9 cellular contexts compared by ENCODE assay signal in the genomic region with DNA sequence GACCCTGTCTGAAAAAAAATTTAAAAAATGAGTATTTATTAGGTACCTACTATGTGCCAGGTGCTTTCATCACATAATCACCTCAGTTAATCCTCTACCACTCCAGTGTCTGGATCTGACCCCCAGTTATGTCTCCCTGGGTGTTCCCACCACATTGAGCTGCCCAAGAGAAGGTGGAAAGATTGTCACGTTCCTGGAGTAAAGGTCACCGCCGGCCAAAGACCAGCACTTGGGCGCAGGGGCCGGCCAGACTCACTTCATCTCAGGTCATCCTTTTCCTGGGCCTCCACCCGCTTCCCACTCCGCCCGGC. TPM values are rescaled to one million over a fixed set of nuclear protein-coding genes. Genes with fewer than 3 reads are reported as not detected.
DNase-seq lines count a peak whose midpoint lies in the region; ATAC-seq and TF ChIP-seq lines count a peak whose summit lies in the region.
"Had no signal": no experiment of that assay in that cellular context is flagged by ENCODE, and none has a peak within 500 bp of the region (broad histone marks: within the 10 kb centered on the region; RNA-seq: fewer than 3 reads in every experiment).

No MANE protein-coding gene starts in this region.

- peaks cover 54% of the 10 kb centered on the region for H3K36me3 Mint-ChIP-seq in activated T-cell treated with anti-CD3 and anti-CD28 coated beads, Interleukin-2, amount 50 U/mL, for 24 hours (ENCODE audit: low read depth)
- peaks cover 3% of the 10 kb centered on the region for H3K36me3 Mint-ChIP-seq in type B pancreatic cell

- peak overlapping the region; percentile 88 to 98 (median 96) for H3K27ac ChIP-seq in body of pancreas

- peaks cover 56% of the 10 kb centered on the region for H3K4me1 ChIP-seq in body of pancreas

- H3K4me3 ChIP-seq in body of pancreas (peak overlapping the region; percentile 87 to 95), lower leg skin (ENCODE audit: low read depth, poor library complexity, severe bottlenecking) (peak overlapping the region; percentile 99)

- peaks cover 58% of the 10 kb centered on the region for H3K4me1 Mint-ChIP-seq in activated T-cell treated with anti-CD3 and anti-CD28 coated beads, Interleukin-2, amount 50 U/mL, for 24 hours (ENCODE audit: low read depth)
- H3K4me1 Mint-ChIP-seq in type B pancreatic cell (ENCODE audit: unreplicated experiment), result peaks cover 5% of the 10 kb centered on the region

- H3K9me3 Mint-ChIP-seq in activated T-cell treated with anti-CD3 and anti-CD28 coated beads, Interleukin-2, amount 50 U/mL, for 24 hours, result no peaks in the 10 kb centered on the region
- H3K9me3 Mint-ChIP-seq in type B pancreatic cell, result no peaks in the 10 kb centered on the region

- H3K27me3 ChIP-seq in body of pancreas, result no peaks in the 10 kb centered on the region

- WGBS in body of pancreas, 2 donors, result 0 to 5% methylated on average over 8 of the region's 8 CpGs
- WGBS in lower leg skin, 2 donors, result 2 to 4% methylated on average over 8 of the region's 8 CpGs

- no peak for TF ChIP-seq CTCF in body of pancreas (IDR thresholded peaks at IDR 0.05)
- TF ChIP-seq CTCF in lower leg skin (IDR thresholded peaks at IDR 0.05), result no peak
- no peak for TF ChIP-seq CTCF in type B pancreatic cell (conservative IDR thresholded peaks at IDR 0.05)

- H3K27ac Mint-ChIP-seq in activated T-cell treated with anti-CD3 and anti-CD28 coated beads, Interleukin-2, amount 50 U/mL, for 24 hours, result peak overlapping the region; percentile 97
- peak overlapping the region; percentile 85 for H3K27ac Mint-ChIP-seq in type B pancreatic cell

- H3K27me3 Mint-ChIP-seq in activated T-cell treated with anti-CD3 and anti-CD28 coated beads, Interleukin-2, amount 50 U/mL, for 24 hours, result no peaks in the 10 kb centered on the region
- no peaks in the 10 kb centered on the region for H3K27me3 Mint-ChIP-seq in type B pancreatic cell

- no peaks in the 10 kb centered on the region for H3K9me3 ChIP-seq in body of pancreas

- ATAC-seq in body of pancreas (no peak), GM18870 (IDR thresholded peaks at IDR 0.05; ENCODE audit: unreplicated experiment) (no peak)

- H3K4me3 Mint-ChIP-seq in activated T-cell treated with anti-CD3 and anti-CD28 coated beads, Interleukin-2, amount 50 U/mL, for 24 hours, result peak overlapping the region; percentile 96
- H3K4me3 Mint-ChIP-seq in type B pancreatic cell, result peak overlapping the region; percentile 95

- intact Hi-C loops in body of pancreas (cut with DNase I) (no loop called here), lower leg skin (cut with DNase I; ENCODE audit: low total_unique reads) (no loop called here)

- H3K36me3 ChIP-seq in body of pancreas (replicated peaks in 1 of 2; ENCODE audit: insufficient read depth in 1 of 2, low read depth in 2 of 2), result no peaks in the 10 kb centered on the region

- no peak for DNase-seq in activated T-cell treated with anti-CD3 and anti-CD28 coated beads, Interleukin-2, amount 50 U/mL, for 24 hours
- DNase-seq in activated T-cell treated with anti-CD3 and anti-CD28 coated beads, Interleukin-2, amount 50 U/mL, for 1 hour, result no peak
- DNase-seq in body of pancreas (no peak), lower leg skin (ENCODE audit: low spot score in 2 of 2) (no peak), type B pancreatic cell (ENCODE audit: extremely low spot score, unreplicated experiment) (no peak), NCI-H1092 treated with DMSO at 0.1 percent for 48 hours (lab: John Stamatoyannopoulos, UW) (no peak), DMS79 treated with DMSO at 0.1 percent for 48 hours (lab: John Stamatoyannopoulos, UW) (no peak)

- no peak for TF ChIP-seq POLR2A in body of pancreas (IDR thresholded peaks at IDR 0.05)
- no peak for TF ChIP-seq POLR2A in lower leg skin (IDR thresholded peaks at IDR 0.05)

RNA-seq across cellular contexts. Expression of a gene that starts 0.7 kb away (rescaled TPM):
- total RNA-seq in body of pancreas (10 to 100 TPM; 34.2 to 52.4 TPM), lower leg skin (10 to 100 TPM; 35.4 to 43.1 (median 37.9) TPM), type B pancreatic cell (ENCODE audit: low replicate concordance) (37.8 and 46.7 TPM in 2 replicates)

RNA-seq across cellular contexts. Expression of a gene that starts 17.7 kb away (rescaled TPM):
- total RNA-seq in body of pancreas (1 to 10 TPM in 1 of 2 donors, under 1 TPM in 1; 0.99 to 8.0 TPM), lower leg skin (under 1 TPM in 2 of 4 donors, not detected in 2; 0.16 to 0.86 TPM), type B pancreatic cell (ENCODE audit: low replicate concordance) (not detected in 2 replicates)
- total RNA-seq: NCI-H460 had no signal

RNA-seq across cellular contexts. Expression of a gene that starts 34.4 kb away (rescaled TPM):
- total RNA-seq in body of pancreas (100 to 1,000 TPM; 138 to 153 TPM), lower leg skin (1 to 10 TPM in 1 of 4 donors, under 1 TPM in 2, not detected in 1; 0.19 to 1.2 (median 0.39) TPM), type B pancreatic cell (ENCODE audit: low replicate concordance) (0.29 and 0.31 TPM in 2 replicates)
- total RNA-seq: NCI-H460 had no signal

RNA-seq across cellular contexts. Expression of a gene that starts 41.2 kb away (rescaled TPM):
- total RNA-seq in body of pancreas (100 to 1,000 TPM; 129 to 217 TPM), lower leg skin (10 to 100 TPM; 29.1 to 49.1 (median 42.9) TPM), type B pancreatic cell (ENCODE audit: low replicate concordance) (63.3 and 78.0 TPM in 2 replicates)

Comparison
In these comparisons a context has a peak if more than half of its experiments do, and no peak if none do; other contexts are left out.
1. RNA of a gene that starts 34.4 kb away (total RNA-seq): 138 to 153 TPM in body of pancreas; 0.19 to 1.2 TPM in lower leg skin and 0.29 to 0.31 TPM in type B pancreatic cell; every median in the first group is over 10 times any median in the second.